In the genomic region with DNA sequence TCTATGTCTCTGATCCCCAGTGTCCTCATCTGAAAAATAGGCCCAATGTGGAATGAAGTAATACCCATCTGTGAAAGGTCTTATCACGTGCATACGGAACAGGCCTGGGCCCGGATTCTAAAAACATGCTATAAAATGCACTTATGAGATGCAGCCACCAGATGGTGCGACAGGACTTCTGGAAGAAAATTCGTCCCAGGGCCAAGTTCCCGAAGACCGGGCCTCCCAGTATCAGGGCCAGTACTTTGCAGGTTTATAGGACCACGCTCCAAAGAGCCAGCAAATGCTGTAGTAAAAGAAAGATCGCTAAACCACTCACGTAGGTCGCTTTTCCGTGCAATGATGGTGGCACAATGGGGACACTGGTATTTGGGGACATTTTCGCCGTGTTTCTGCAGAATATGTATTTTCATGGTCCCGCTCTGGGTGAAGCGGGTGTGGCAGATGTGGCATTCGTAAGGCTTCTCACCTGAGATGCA, we compare ENCODE assay signal across 9 cellular contexts. TPM values are rescaled to one million over a fixed set of nuclear protein-coding genes. Genes with fewer than 3 reads are reported as not detected.
DNase-seq lines count a peak whose midpoint lies in the region; ATAC-seq and TF ChIP-seq lines count a peak whose summit lies in the region.
"Had no signal": no experiment of that assay in that cellular context is flagged by ENCODE, and none has a peak within 500 bp of the region (broad histone marks: within the 10 kb centered on the region; RNA-seq: fewer than 3 reads in every experiment).

No MANE protein-coding gene starts in this region.

- H3K4me3 ChIP-seq in ovary = no peak overlapping the region

- intact Hi-C loops in activated naive CD4-positive, alpha-beta T cell treated with anti-CD3 and anti-CD28 coated beads for 36 hours (cut with micrococcal nuclease) = loop anchor here (1.0 to 10.0 kb wide), 3 partner anchors 80 to 700 kb away; no protein-coding TSS in a partner anchor
- intact Hi-C loops in activated CD8-positive, alpha-beta T cell treated with anti-CD3 and anti-CD28 coated beads for 36 hours (cut with micrococcal nuclease) = loop anchor here (5.0 kb wide), 1 partner anchor 78 kb away; no protein-coding TSS in a partner anchor
- intact Hi-C loops in ovary (cut with DNase I) = loop anchor here (1.0 to 10.0 kb wide), 6 partner anchors 78 to 700 kb away; no protein-coding TSS in a partner anchor

- no peak overlapping the region for H3K4me3 Mint-ChIP-seq in activated naive CD4-positive, alpha-beta T cell treated with anti-CD3 and anti-CD28 coated beads for 36 hours
- no peak overlapping the region for H3K4me3 Mint-ChIP-seq in activated CD8-positive, alpha-beta T cell treated with anti-CD3 and anti-CD28 coated beads for 36 hours
- H3K4me3 Mint-ChIP-seq: central memory CD8-positive, alpha-beta T cell had no signal

- H3K4me1 ChIP-seq in ovary (ENCODE audit: insufficient read depth) = no peaks in the 10 kb centered on the region

- no peaks in the 10 kb centered on the region for H3K9me3 ChIP-seq in ovary

- H3K27me3 Mint-ChIP-seq in activated naive CD4-positive, alpha-beta T cell treated with anti-CD3 and anti-CD28 coated beads for 36 hours (ENCODE audit: low read depth) = peaks cover 13% of the 10 kb centered on the region
- H3K27me3 Mint-ChIP-seq in activated CD8-positive, alpha-beta T cell treated with anti-CD3 and anti-CD28 coated beads for 36 hours = peaks cover 7% of the 10 kb centered on the region

- TF ChIP-seq EP300 in ovary (IDR thresholded peaks at IDR 0.05) = no peak

- no peak overlapping the region for H3K27ac ChIP-seq in ovary

- TF ChIP-seq POLR2A in ovary (IDR thresholded peaks at IDR 0.05) = no peak

- H3K27ac Mint-ChIP-seq in activated naive CD4-positive, alpha-beta T cell treated with anti-CD3 and anti-CD28 coated beads for 36 hours = no peak overlapping the region
- H3K27ac Mint-ChIP-seq in activated CD8-positive, alpha-beta T cell treated with anti-CD3 and anti-CD28 coated beads for 36 hours = no peak overlapping the region

- CTCF ChIA-PET in activated naive CD4-positive, alpha-beta T cell treated with anti-CD3 and anti-CD28 coated beads for 36 hours (lab: Charles Lee) = interaction anchor here (2.4 to 2.5 kb wide), 2 partner anchors 81 to 87 kb away, joined by 5 to 7 read pairs; no protein-coding TSS in a partner anchor
- CTCF ChIA-PET in activated CD8-positive, alpha-beta T cell treated with anti-CD3 and anti-CD28 coated beads for 36 hours (lab: Charles Lee) = interaction anchor here (1.0 to 2.5 kb wide), 3 partner anchors 15 to 647 kb away, joined by 3 to 20 read pairs (median 3); no protein-coding TSS in a partner anchor

- DNase-seq in activated naive CD4-positive, alpha-beta T cell treated with anti-CD3 and anti-CD28 coated beads for 36 hours = peak; percentile 58
- no peak for DNase-seq in activated naive CD4-positive, alpha-beta T cell (lab: John Stamatoyannopoulos, UW)
- DNase-seq in NCI-H1417 treated with DMSO at 0.1 percent for 48 hours (lab: John Stamatoyannopoulos, UW) (peak; percentile 33), globus pallidus (ENCODE audit: low spot score) (peak; percentile 71), ovary (peak; percentile 57 to 78 (median 74)), GF-D8 (lab: John Stamatoyannopoulos, UW) (no peak), NCI-H1930 (lab: John Stamatoyannopoulos, UW) (no peak)
- peak; percentile 53 for DNase-seq in activated CD8-positive, alpha-beta T cell treated with anti-CD3 and anti-CD28 coated beads for 36 hours

- no peak for ATAC-seq in activated CD8-positive, alpha-beta T cell treated with anti-CD3 and anti-CD28 coated beads for 36 hours

- WGBS in ovary, 3 donors = 28 to 34% (median 31%) methylated on average over 17 of the region's 17 CpGs

- no peaks in the 10 kb centered on the region for H3K9me3 Mint-ChIP-seq in activated naive CD4-positive, alpha-beta T cell treated with anti-CD3 and anti-CD28 coated beads for 36 hours
- no peaks in the 10 kb centered on the region for H3K9me3 Mint-ChIP-seq in activated CD8-positive, alpha-beta T cell treated with anti-CD3 and anti-CD28 coated beads for 36 hours
- H3K9me3 Mint-ChIP-seq: central memory CD8-positive, alpha-beta T cell had no signal

- POLR2A ChIA-PET in activated CD8-positive, alpha-beta T cell treated with anti-CD3 and anti-CD28 coated beads for 36 hours (lab: Charles Lee) = no interaction called here

- H3K27me3 ChIP-seq in ovary = no peaks in the 10 kb centered on the region

- no peaks in the 10 kb centered on the region for H3K36me3 Mint-ChIP-seq in activated naive CD4-positive, alpha-beta T cell treated with anti-CD3 and anti-CD28 coated beads for 36 hours (ENCODE audit: low read depth)
- no peaks in the 10 kb centered on the region for H3K36me3 Mint-ChIP-seq in activated CD8-positive, alpha-beta T cell treated with anti-CD3 and anti-CD28 coated beads for 36 hours (ENCODE audit: low read depth)

- TF ChIP-seq CTCF in activated CD8-positive, alpha-beta T cell treated with anti-CD3 and anti-CD28 coated beads for 36 hours (IDR thresholded peaks at IDR 0.05) = peak; percentile 62
- TF ChIP-seq CTCF in ovary (IDR thresholded peaks at IDR 0.05) = peak; percentile 31 to 81 (median 63)

- no peaks in the 10 kb centered on the region for H3K36me3 ChIP-seq in ovary

- H3K4me1 Mint-ChIP-seq in activated naive CD4-positive, alpha-beta T cell treated with anti-CD3 and anti-CD28 coated beads for 36 hours (ENCODE audit: low read depth) = no peaks in the 10 kb centered on the region
- no peaks in the 10 kb centered on the region for H3K4me1 Mint-ChIP-seq in activated CD8-positive, alpha-beta T cell treated with anti-CD3 and anti-CD28 coated beads for 36 hours (ENCODE audit: low read depth)
- H3K4me1 Mint-ChIP-seq: central memory CD8-positive, alpha-beta T cell had no signal

RNA-seq across cellular contexts. Expression of gene CTCFL, which starts 10.6 kb away (rescaled TPM):
- not detected for total RNA-seq in activated naive CD4-positive, alpha-beta T cell treated with anti-CD3 and anti-CD28 coated beads for 36 hours
- total RNA-seq in activated CD8-positive, alpha-beta T cell treated with anti-CD3 and anti-CD28 coated beads for 36 hours = not detected
- total RNA-seq in ovary = under 1 TPM in 2 of 7 donors, not detected in 5; 0.28 to 0.92 TPM
- under 1 TPM; 0.01 to 0.07 TPM for polyA plus RNA-seq in ovary

RNA-seq across cellular contexts. Expression of gene PCK1, which starts 46.6 kb away (rescaled TPM):
- total RNA-seq in activated naive CD4-positive, alpha-beta T cell treated with anti-CD3 and anti-CD28 coated beads for 36 hours = not detected
- not detected for total RNA-seq in activated CD8-positive, alpha-beta T cell treated with anti-CD3 and anti-CD28 coated beads for 36 hours
- total RNA-seq in ovary = 100 to 1,000 TPM in 1 of 7 donors, 1 to 10 TPM in 4, under 1 TPM in 2; 0.47 to 133 (median 2.0) TPM
- polyA plus RNA-seq in ovary = under 1 TPM; 0.30 to 0.54 TPM

Comparison
In these comparisons a context has a peak if more than half of its experiments do, and no peak if none do; other contexts are left out.
1. DNase-seq: peak in activated naive CD4-positive, alpha-beta T cell treated with anti-CD3 and anti-CD28 coated beads for 36 hours (single experiment), NCI-H1417 treated with DMSO at 0.1 percent for 48 hours (single experiment), activated CD8-positive, alpha-beta T cell treated with anti-CD3 and anti-CD28 coated beads for 36 hours (single experiment), globus pallidus (single experiment) and ovary (5 of 5); none in activated naive CD4-positive, alpha-beta T cell (0 of 4), GF-D8 (single experiment) and NCI-H1930 (0 of 2).